In the genomic region with DNA sequence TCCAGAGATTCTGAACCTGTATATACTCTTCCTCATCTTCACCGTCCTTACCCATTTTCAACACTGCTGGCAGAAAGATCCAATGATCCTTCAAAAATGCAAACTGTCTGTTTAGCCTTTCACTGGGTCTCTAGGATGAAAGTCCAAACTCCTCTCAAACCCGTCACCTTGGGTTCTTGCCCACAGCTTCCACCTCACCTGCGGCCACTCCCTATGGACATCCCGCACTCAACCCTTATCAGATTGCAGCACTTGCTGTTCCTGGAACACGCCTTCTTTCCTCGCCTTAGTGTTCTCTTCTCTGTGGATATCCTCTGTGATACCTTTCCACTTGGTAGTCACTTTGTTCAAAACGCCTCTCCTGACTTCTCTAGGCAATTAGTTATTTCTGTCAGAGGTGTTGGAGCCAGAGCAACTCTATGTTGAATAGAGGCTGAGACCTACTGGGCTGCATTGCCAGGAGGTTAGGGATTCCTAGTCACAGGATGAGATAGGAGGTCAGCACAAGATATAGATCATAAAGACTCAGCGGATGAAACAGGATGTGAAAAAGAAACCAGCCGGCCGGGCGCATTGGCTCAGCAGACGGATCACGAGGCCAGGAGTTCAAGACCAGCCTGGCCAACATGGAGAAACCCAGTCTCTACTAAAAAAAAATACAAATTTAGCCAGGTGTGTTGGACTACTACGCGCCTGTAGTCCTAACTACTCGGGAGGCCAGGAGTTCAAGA, we compare ENCODE assay signal across 1 cellular context.
TF ChIP-seq lines count a peak whose summit lies in the region.

No MANE protein-coding gene starts in this region.

TF ChIP-seq in WTC11, 78 proteins besides CTCF, POLR2A, EP300 and RAD21 (continued from another document):
- TF ChIP-seq, protein P1, sequence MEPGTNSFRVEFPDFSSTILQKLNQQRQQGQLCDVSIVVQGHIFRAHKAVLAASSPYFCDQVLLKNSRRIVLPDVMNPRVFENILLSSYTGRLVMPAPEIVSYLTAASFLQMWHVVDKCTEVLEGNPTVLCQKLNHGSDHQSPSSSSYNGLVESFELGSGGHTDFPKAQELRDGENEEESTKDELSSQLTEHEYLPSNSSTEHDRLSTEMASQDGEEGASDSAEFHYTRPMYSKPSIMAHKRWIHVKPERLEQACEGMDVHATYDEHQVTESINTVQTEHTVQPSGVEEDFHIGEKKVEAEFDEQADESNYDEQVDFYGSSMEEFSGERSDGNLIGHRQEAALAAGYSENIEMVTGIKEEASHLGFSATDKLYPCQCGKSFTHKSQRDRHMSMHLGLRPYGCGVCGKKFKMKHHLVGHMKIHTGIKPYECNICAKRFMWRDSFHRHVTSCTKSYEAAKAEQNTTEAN (CRISPR knock-in tag; IDR thresholded peaks at IDR 0.05) = no peak
- TF ChIP-seq ZNF232 (CRISPR knock-in tag; IDR thresholded peaks at IDR 0.05) (no peak), ZNF416 (CRISPR knock-in tag; IDR thresholded peaks at IDR 0.05) (no peak)
- TF ChIP-seq, protein P2, sequence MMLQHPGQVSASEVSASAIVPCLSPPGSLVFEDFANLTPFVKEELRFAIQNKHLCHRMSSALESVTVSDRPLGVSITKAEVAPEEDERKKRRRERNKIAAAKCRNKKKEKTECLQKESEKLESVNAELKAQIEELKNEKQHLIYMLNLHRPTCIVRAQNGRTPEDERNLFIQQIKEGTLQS (CRISPR knock-in tag; conservative IDR thresholded peaks at IDR 0.05) = no peak
- TF ChIP-seq, protein P3, sequence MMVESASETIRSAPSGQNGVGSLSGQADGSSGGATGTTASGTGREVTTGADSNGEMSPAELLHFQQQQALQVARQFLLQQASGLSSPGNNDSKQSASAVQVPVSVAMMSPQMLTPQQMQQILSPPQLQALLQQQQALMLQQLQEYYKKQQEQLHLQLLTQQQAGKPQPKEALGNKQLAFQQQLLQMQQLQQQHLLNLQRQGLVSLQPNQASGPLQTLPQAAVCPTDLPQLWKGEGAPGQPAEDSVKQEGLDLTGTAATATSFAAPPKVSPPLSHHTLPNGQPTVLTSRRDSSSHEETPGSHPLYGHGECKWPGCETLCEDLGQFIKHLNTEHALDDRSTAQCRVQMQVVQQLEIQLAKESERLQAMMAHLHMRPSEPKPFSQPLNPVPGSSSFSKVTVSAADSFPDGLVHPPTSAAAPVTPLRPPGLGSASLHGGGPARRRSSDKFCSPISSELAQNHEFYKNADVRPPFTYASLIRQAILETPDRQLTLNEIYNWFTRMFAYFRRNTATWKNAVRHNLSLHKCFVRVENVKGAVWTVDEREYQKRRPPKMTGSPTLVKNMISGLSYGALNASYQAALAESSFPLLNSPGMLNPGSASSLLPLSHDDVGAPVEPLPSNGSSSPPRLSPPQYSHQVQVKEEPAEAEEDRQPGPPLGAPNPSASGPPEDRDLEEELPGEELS (CRISPR knock-in tag; IDR thresholded peaks at IDR 0.05) = no peak
